In genomic region chr4:184989283-184989682, GRCh38 we compare ENCODE assay signal across 9 cellular contexts. TPM values are rescaled to one million over a fixed set of nuclear protein-coding genes. Genes with fewer than 3 reads are reported as not detected.
"Had no signal": no experiment of that assay in that cellular context is flagged by ENCODE, and none has a peak within 500 bp of the region (broad histone marks: within the 10 kb centered on the region; RNA-seq: fewer than 3 reads in every experiment).

No MANE protein-coding gene starts in this region.

RNA-seq across cellular contexts. Expression of gene HELT, which starts 29.0 kb away (rescaled TPM):
- total RNA-seq: LHCN-M2, MCF 10A, NCI-H460, OCI-LY7, PC-9, Right ventricle myocardium inferior, RPMI7951, SJCRH30, SK-MEL-5 had no signal
